8 cellular contexts compared by ENCODE assay signal in genomic region chr17:75153854-75154194, GRCh38. TPM values are rescaled to one million over a fixed set of nuclear protein-coding genes. Genes with fewer than 3 reads are reported as not detected.
A peak's percentile ranks its signal among the peaks of the same experiment; 100 is the strongest.
DNase-seq lines count a peak whose midpoint lies in the region; ATAC-seq, FAIRE-seq and TF ChIP-seq lines count a peak whose summit lies in the region.

No MANE protein-coding gene starts in this region.

- FAIRE-seq in K562 (lab: Jason Lieb, UNC), result no peak

- no peaks in the 10 kb centered on the region for H3K9me2 ChIP-seq in MM.1S (replicated peaks; ENCODE audit: insufficient read depth, low read length)

- H3K4me2 ChIP-seq in MM.1S (ENCODE audit: low read depth, low read length) (peak overlapping the region; percentile 75), K562 (ENCODE audit: insufficient read depth, low read length) (peak overlapping the region; percentile 95)

- H3K36me3 ChIP-seq in MM.1S (replicated peaks; ENCODE audit: insufficient read depth, low read length), result no peaks in the 10 kb centered on the region
- H3K36me3 ChIP-seq in K562 (ENCODE audit: control insufficient read depth, insufficient read depth, low read length), result peaks cover 22% of the 10 kb centered on the region
- no peaks in the 10 kb centered on the region for H3K36me3 ChIP-seq in right lobe of liver

- CTCF ChIA-PET in K562 (lab: Yijun Ruan, JAX; ENCODE audit: low intra/inter-chr PET ratio), result no interaction called here

- TF ChIP-seq EP300 in K562 (IDR thresholded peaks at IDR 0.05; ENCODE audit: low read length), result no peak

- H3K4me1 ChIP-seq in MM.1S (ENCODE audit: low read length), result peaks cover 15% of the 10 kb centered on the region
- peaks cover 15 to 20% of the 10 kb centered on the region in 2 experiments for H3K4me1 ChIP-seq in K562 (replicated peaks in 1 of 2; ENCODE audit: control insufficient read depth in 2 of 2, insufficient read depth in 2 of 2, low read length in 2 of 2)
- peaks cover 0 to 5% (median 0%) of the 10 kb centered on the region in 4 donors for H3K4me1 ChIP-seq in right lobe of liver

- H3K27me3 ChIP-seq in MM.1S (replicated peaks; ENCODE audit: insufficient read depth, low read length), result no peaks in the 10 kb centered on the region
- no peaks in the 10 kb centered on the region for H3K27me3 ChIP-seq in K562 (ENCODE audit: control insufficient read depth in 2 of 2, insufficient read depth in 2 of 2, low read length in 2 of 2)
- H3K27me3 ChIP-seq in right lobe of liver, result no peaks in the 10 kb centered on the region

- H3K27ac ChIP-seq in MM.1S (ENCODE audit: low read length) (no peak overlapping the region), K562 (ENCODE audit: extremely low read depth, low read depth, low read length) (peak overlapping the region; percentile 94), right lobe of liver (peak overlapping the region; percentile 38 to 78 (median 77))

- H3F3A ChIP-seq in MM.1S (ENCODE audit: insufficient read depth, low read length), result no peaks in the 10 kb centered on the region

- H3K9ac ChIP-seq in MM.1S (ENCODE audit: low read length) (peak overlapping the region; percentile 64), K562 (ENCODE audit: insufficient read depth in 1 of 2, low read depth in 2 of 2, low read length in 2 of 2) (peak overlapping the region; percentile 94 to 100)

- ATAC-seq in GM21526 (IDR thresholded peaks at IDR 0.05; ENCODE audit: low FRiP score, unreplicated experiment) (peak; percentile 6), K562 (peak; percentile 8), right lobe of liver (peak in 2 of 4 donors; percentile 5 to 6)
- ATAC-seq in stimulated activated naive CD8-positive, alpha-beta T cell treated with anti-CD3 and anti-CD28 coated beads, Interleukin-15, Interleukin-2, amounts not matched to agents 100 U/mL and 50 U/mL, for 24 hours, result peak; percentile 9

- H3K79me2 ChIP-seq in MM.1S (ENCODE audit: low read length) (peaks cover 51% of the 10 kb centered on the region), K562 (ENCODE audit: control insufficient read depth, insufficient read depth, low read length) (peaks cover 60% of the 10 kb centered on the region)

- no peak for TF ChIP-seq RAD21 in K562 (CRISPR knock-in tag; conservative IDR thresholded peaks at IDR 0.05 in 1 of 2, IDR thresholded peaks at IDR 0.05 in 1 of 2)

- no TSS peak for BruUV-seq in K562 (replicated peaks; lab: Mats Ljungman, UMichigan)

- H4K20me1 ChIP-seq in MM.1S (ENCODE audit: insufficient read depth, low read length) (no peaks in the 10 kb centered on the region), K562 (replicated peaks; ENCODE audit: control insufficient read depth, insufficient read depth, low read length) (peaks cover 11% of the 10 kb centered on the region; the same call in 1 of the 2 replicates)

- no peak for TF ChIP-seq POLR2A in K562 (conservative IDR thresholded peaks at IDR 0.05)
- no peak for TF ChIP-seq POLR2A in right lobe of liver (IDR thresholded peaks at IDR 0.05)

- H3K4me3 ChIP-seq in MM.1S (ENCODE audit: low read length) (peak overlapping the region; percentile 82), K562 (peak overlapping the region; percentile 98), right lobe of liver (peak overlapping the region; percentile 67 to 96 (median 88))

- in situ Hi-C loops in K562 (cut with MboI), result no loop called here

- H3K9me1 ChIP-seq in K562 (ENCODE audit: control insufficient read depth, insufficient read depth, low read length), result no peaks in the 10 kb centered on the region

- H3K9me3 ChIP-seq in MM.1S (replicated peaks; ENCODE audit: insufficient read depth, low read length) (no peaks in the 10 kb centered on the region), K562 (replicated peaks; ENCODE audit: control insufficient read depth, insufficient read depth, low read depth, low read length) (no peaks in the 10 kb centered on the region), right lobe of liver (no peaks in the 10 kb centered on the region)

- POLR2A ChIA-PET in K562 (lab: Yijun Ruan, JAX), result interaction anchor here (0.5 to 4.1 kb wide), 22 partner anchors 9 to 389 kb away, joined by 3 to 55 read pairs (median 5); partner anchors contain the start of genes NT5C and SUMO2

- intact Hi-C loops in K562 (cut with micrococcal nuclease) (loop anchor here (1.0 to 5.0 kb wide), 2 partner anchors 44 to 48 kb away; no protein-coding TSS in a partner anchor), right lobe of liver (cut with DNase I) (no loop called here)

- TF ChIP-seq CTCF in MM.1S (IDR thresholded peaks at IDR 0.05; ENCODE audit: low read length) (no peak), K562 (IDR thresholded peaks at IDR 0.05 in 2 of 3, conservative IDR thresholded peaks at IDR 0.05 in 1 of 3; ENCODE audit: insufficient read depth in 2 of 3, low read depth in 1 of 3, low read length in 3 of 3) (no peak), right lobe of liver (IDR thresholded peaks at IDR 0.05) (no peak)

- DNase-seq in EL, result peak; percentile 21
- DNase-seq in MM.1S, result no peak
- peak in 2 of 4 experiments; percentile 48 to 51 for DNase-seq in K562 (ENCODE audit: extremely low read depth in 1 of 4, low spot score in 3 of 4)
- peak; percentile 33 to 65 (median 55) for DNase-seq in right lobe of liver
- peak; percentile 38 for DNase-seq in stimulated activated naive CD8-positive, alpha-beta T cell treated with anti-CD3 and anti-CD28 coated beads, Interleukin-15, Interleukin-2, amounts not matched to agents 100 U/mL and 50 U/mL, for 24 hours
- DNase-seq in inferior parietal cortex (ENCODE audit: extremely low spot score), result no peak
- no peak for DNase-seq in H4 (ENCODE audit: low spot score)

- H2AFZ ChIP-seq in MM.1S (ENCODE audit: low read length) (peak overlapping the region; percentile 55), K562 (ENCODE audit: low read depth, low read length) (no peak overlapping the region; the same call in 1 of the 2 replicates)

- 0% methylated on average over 19 of the region's 27 CpGs for WGBS in K562 (ENCODE audit: insufficient coverage, low coverage, missing lambda C conversion rate)
- no CpG with 5 or more reads among the region's 27 CpGs for WGBS in right lobe of liver (ENCODE audit: insufficient coverage, low coverage, low lambda C conversion rate, missing lambda C conversion rate)

RNA-seq across cellular contexts. Expression of gene JPT1, which starts 0.5 kb away (rescaled TPM):
- 60.0 and 81.0 TPM in 2 replicates for total RNA-seq in K562 (2011; cell fraction: chromatin; rRNA removed; ENCODE audit: low replicate concordance)
- total RNA-seq in K562 (2011; cell fraction: nucleolus; rRNA removed), result 77.1 and 90.4 TPM in 2 replicates
- total RNA-seq in K562 (2011; cell fraction: nucleoplasm; rRNA removed), result 68.9 and 75.0 TPM in 2 replicates
- total RNA-seq in K562 (2014; rRNA removed) (131 and 132 TPM in 2 replicates), K562 (2014; rRNA removed; fragmentation: Illumina TruSeq; extraction: Trizol) (168 and 185 TPM in 2 replicates), K562 (2015; rRNA removed; fragmentation: Illumina TruSeq; extraction: Trizol) (290 and 292 TPM in 2 replicates), K562 (2021) (243 and 245 TPM in 2 replicates), right lobe of liver (10 to 100 TPM; 16.7 to 57.8 (median 29.5) TPM)
- polyA plus RNA-seq in K562 (2011; rRNA removed) (54.0 and 56.7 TPM in 2 replicates), K562 (2014; fragmentation: Illumina TruSeq; extraction: Trizol) (276 and 277 TPM in 2 replicates), K562 (2014; fragmentation: Nextera tagmentation; extraction: Ambion mirVana) (10 to 100 TPM; 67.8 to 77.7 TPM), K562 (2014; rRNA removed) (144 and 237 TPM in 2 replicates)
- polyA plus RNA-seq in K562 (2011; cell fraction: cytosol; rRNA removed), result 112 and 122 TPM in 2 replicates
- polyA plus RNA-seq in K562 (2011; cell fraction: nucleus; rRNA removed), result 68.8 and 82.6 TPM in 2 replicates
- 165 and 353 TPM in 2 replicates for polyA plus RNA-seq in K562 (2012)
- polyA minus RNA-seq in K562 (2011; rRNA and poly(A)+ RNA removed), result 46.8 and 55.1 TPM in 2 replicates
- 131 and 146 TPM in 2 replicates for polyA minus RNA-seq in K562 (2011; cell fraction: cytosol; rRNA and poly(A)+ RNA removed)
- polyA minus RNA-seq in K562 (2011; cell fraction: nucleus; rRNA and poly(A)+ RNA removed), result 35.1 and 49.8 TPM in 2 replicates
- 324 and 466 TPM in 2 replicates for total RNA-seq in H4 (2014; rRNA removed; shearing (Covaris generic))

RNA-seq across cellular contexts. Expression of gene NT5C, which starts 22.3 kb away (rescaled TPM):
- 23.9 and 63.5 TPM in 2 replicates for total RNA-seq in K562 (2011; cell fraction: chromatin; rRNA removed; ENCODE audit: low replicate concordance)
- total RNA-seq in K562 (2011; cell fraction: nucleolus; rRNA removed), result 83.5 and 103 TPM in 2 replicates
- 34.3 and 56.2 TPM in 2 replicates for total RNA-seq in K562 (2011; cell fraction: nucleoplasm; rRNA removed)
- total RNA-seq in K562 (2014; rRNA removed) (150 and 205 TPM in 2 replicates), K562 (2014; rRNA removed; fragmentation: Illumina TruSeq; extraction: Trizol) (21.5 and 31.6 TPM in 2 replicates), K562 (2015; rRNA removed; fragmentation: Illumina TruSeq; extraction: Trizol) (55.3 and 56.6 TPM in 2 replicates), K562 (2021) (94.3 and 95.0 TPM in 2 replicates), right lobe of liver (10 to 100 TPM; 10.5 to 35.1 (median 12.6) TPM)
- polyA plus RNA-seq in K562 (2011; rRNA removed) (45.0 and 55.6 TPM in 2 replicates), K562 (2014; fragmentation: Illumina TruSeq; extraction: Trizol) (31.0 and 40.2 TPM in 2 replicates), K562 (2014; fragmentation: Nextera tagmentation; extraction: Ambion mirVana) (1 to 10 TPM; 2.9 to 5.0 TPM), K562 (2014; rRNA removed) (167 and 175 TPM in 2 replicates)
- polyA plus RNA-seq in K562 (2011; cell fraction: cytosol; rRNA removed), result 71.8 and 135 TPM in 2 replicates
- 170 and 227 TPM in 2 replicates for polyA plus RNA-seq in K562 (2011; cell fraction: nucleus; rRNA removed)
- polyA plus RNA-seq in K562 (2012), result 54.2 and 75.4 TPM in 2 replicates
- 6.2 and 7.8 TPM in 2 replicates for polyA minus RNA-seq in K562 (2011; rRNA and poly(A)+ RNA removed)
- 10.3 and 17.4 TPM in 2 replicates for polyA minus RNA-seq in K562 (2011; cell fraction: cytosol; rRNA and poly(A)+ RNA removed)
- polyA minus RNA-seq in K562 (2011; cell fraction: nucleus; rRNA and poly(A)+ RNA removed), result 41.6 and 46.9 TPM in 2 replicates
- 122 and 134 TPM in 2 replicates for total RNA-seq in H4 (2014; rRNA removed; shearing (Covaris generic))

RNA-seq across cellular contexts. Expression of gene SUMO2, which starts 28.9 kb away (rescaled TPM):
- 15.8 and 22.4 TPM in 2 replicates for total RNA-seq in K562 (2011; cell fraction: chromatin; rRNA removed; ENCODE audit: low replicate concordance)
- total RNA-seq in K562 (2011; cell fraction: nucleolus; rRNA removed), result 14.9 and 18.3 TPM in 2 replicates
- total RNA-seq in K562 (2011; cell fraction: nucleoplasm; rRNA removed), result 30.7 and 43.9 TPM in 2 replicates
- total RNA-seq in K562 (2014; rRNA removed), result 170 and 203 TPM in 2 replicates
- 379 and 441 TPM in 2 replicates for total RNA-seq in K562 (2014; rRNA removed; fragmentation: Illumina TruSeq; extraction: Trizol)
- 361 and 419 TPM in 2 replicates for total RNA-seq in K562 (2015; rRNA removed; fragmentation: Illumina TruSeq; extraction: Trizol)
- 511 and 520 TPM in 2 replicates for total RNA-seq in K562 (2021)
- polyA plus RNA-seq in K562 (2011; rRNA removed), result 414 and 505 TPM in 2 replicates
- polyA plus RNA-seq in K562 (2011; cell fraction: cytosol; rRNA removed), result 43.5 and 104 TPM in 2 replicates
- polyA plus RNA-seq in K562 (2011; cell fraction: nucleus; rRNA removed), result 60.3 and 118 TPM in 2 replicates
- polyA plus RNA-seq in K562 (2012), result 290 and 393 TPM in 2 replicates
- 233 and 262 TPM in 2 replicates for polyA plus RNA-seq in K562 (2014; fragmentation: Illumina TruSeq; extraction: Trizol)
- polyA plus RNA-seq in K562 (2014; fragmentation: Nextera tagmentation; extraction: Ambion mirVana), result 100 to 1,000 TPM; 570 to 733 TPM
- 157 and 222 TPM in 2 replicates for polyA plus RNA-seq in K562 (2014; rRNA removed)
- 133 and 157 TPM in 2 replicates for polyA minus RNA-seq in K562 (2011; rRNA and poly(A)+ RNA removed)
- 208 and 214 TPM in 2 replicates for polyA minus RNA-seq in K562 (2011; cell fraction: cytosol; rRNA and poly(A)+ RNA removed)
- 9.2 and 28.8 TPM in 2 replicates for polyA minus RNA-seq in K562 (2011; cell fraction: nucleus; rRNA and poly(A)+ RNA removed)
- total RNA-seq in right lobe of liver, result 100 to 1,000 TPM in 3 of 6 experiments, 10 to 100 TPM in 3; 23.6 to 120 (median 108) TPM
- 160 and 193 TPM in 2 replicates for total RNA-seq in H4 (2014; rRNA removed; shearing (Covaris generic))

RNA-seq across cellular contexts. Expression of gene ARMC7, which starts 44.1 kb away (rescaled TPM):
- total RNA-seq in K562 (2011; cell fraction: chromatin; rRNA removed; ENCODE audit: low replicate concordance), result 16.9 and 36.5 TPM in 2 replicates
- 20.5 and 25.8 TPM in 2 replicates for total RNA-seq in K562 (2011; cell fraction: nucleolus; rRNA removed)
- total RNA-seq in K562 (2011; cell fraction: nucleoplasm; rRNA removed), result 16.9 and 19.5 TPM in 2 replicates
- total RNA-seq in K562 (2014; rRNA removed) (5.9 and 10.2 TPM in 2 replicates), K562 (2014; rRNA removed; fragmentation: Illumina TruSeq; extraction: Trizol) (4.1 and 5.1 TPM in 2 replicates), K562 (2015; rRNA removed; fragmentation: Illumina TruSeq; extraction: Trizol) (9.5 and 10.1 TPM in 2 replicates), K562 (2021) (15.2 TPM in 2 replicates), right lobe of liver (1 to 10 TPM; 4.7 to 6.3 (median 5.3) TPM)
- polyA plus RNA-seq in K562 (2011; rRNA removed) (3.9 and 8.0 TPM in 2 replicates), K562 (2014; fragmentation: Illumina TruSeq; extraction: Trizol) (8.7 and 12.7 TPM in 2 replicates), K562 (2014; fragmentation: Nextera tagmentation; extraction: Ambion mirVana) (1 to 10 TPM; 1.4 to 2.8 TPM), K562 (2014; rRNA removed) (5.9 and 8.9 TPM in 2 replicates)
- 9.1 and 13.1 TPM in 2 replicates for polyA plus RNA-seq in K562 (2011; cell fraction: cytosol; rRNA removed)
- polyA plus RNA-seq in K562 (2011; cell fraction: nucleus; rRNA removed), result 8.4 and 8.7 TPM in 2 replicates
- polyA plus RNA-seq in K562 (2012), result 15.4 and 16.8 TPM in 2 replicates
- polyA minus RNA-seq in K562 (2011; rRNA and poly(A)+ RNA removed), result 8.0 and 8.3 TPM in 2 replicates
- 8.3 and 9.9 TPM in 2 replicates for polyA minus RNA-seq in K562 (2011; cell fraction: cytosol; rRNA and poly(A)+ RNA removed)
- 6.9 and 11.7 TPM in 2 replicates for polyA minus RNA-seq in K562 (2011; cell fraction: nucleus; rRNA and poly(A)+ RNA removed)
- 4.0 and 5.2 TPM in 2 replicates for total RNA-seq in H4 (2014; rRNA removed; shearing (Covaris generic))

RNA-seq across cellular contexts. Expression of gene NUP85, which starts 51.7 kb away (rescaled TPM):
- 303 and 492 TPM in 2 replicates for total RNA-seq in K562 (2011; cell fraction: chromatin; rRNA removed; ENCODE audit: low replicate concordance)
- total RNA-seq in K562 (2011; cell fraction: nucleolus; rRNA removed), result 243 and 287 TPM in 2 replicates
- 239 and 282 TPM in 2 replicates for total RNA-seq in K562 (2011; cell fraction: nucleoplasm; rRNA removed)
- 50.2 and 52.4 TPM in 2 replicates for total RNA-seq in K562 (2014; rRNA removed)
- total RNA-seq in K562 (2014; rRNA removed; fragmentation: Illumina TruSeq; extraction: Trizol), result 99.8 and 115 TPM in 2 replicates
- 77.1 and 81.2 TPM in 2 replicates for total RNA-seq in K562 (2015; rRNA removed; fragmentation: Illumina TruSeq; extraction: Trizol)
- 121 and 127 TPM in 2 replicates for total RNA-seq in K562 (2021)
- polyA plus RNA-seq in K562 (2011; rRNA removed), result 128 and 135 TPM in 2 replicates
- 184 and 192 TPM in 2 replicates for polyA plus RNA-seq in K562 (2011; cell fraction: cytosol; rRNA removed)
- 521 and 638 TPM in 2 replicates for polyA plus RNA-seq in K562 (2011; cell fraction: nucleus; rRNA removed)
- 56.6 and 88.3 TPM in 2 replicates for polyA plus RNA-seq in K562 (2012)
- polyA plus RNA-seq in K562 (2014; fragmentation: Illumina TruSeq; extraction: Trizol), result 82.2 and 83.7 TPM in 2 replicates
- 100 to 1,000 TPM; 156 to 177 TPM for polyA plus RNA-seq in K562 (2014; fragmentation: Nextera tagmentation; extraction: Ambion mirVana)
- polyA plus RNA-seq in K562 (2014; rRNA removed), result 110 and 116 TPM in 2 replicates
- polyA minus RNA-seq in K562 (2011; rRNA and poly(A)+ RNA removed), result 62.4 and 87.2 TPM in 2 replicates
- 45.2 and 54.1 TPM in 2 replicates for polyA minus RNA-seq in K562 (2011; cell fraction: cytosol; rRNA and poly(A)+ RNA removed)
- 79.4 and 108 TPM in 2 replicates for polyA minus RNA-seq in K562 (2011; cell fraction: nucleus; rRNA and poly(A)+ RNA removed)
- total RNA-seq in right lobe of liver, result 10 to 100 TPM; 15.3 to 32.8 (median 25.9) TPM
- 59.3 and 71.5 TPM in 2 replicates for total RNA-seq in H4 (2014; rRNA removed; shearing (Covaris generic))

Comparison
In these comparisons a context has a peak if more than half of its experiments do, and no peak if none do; other contexts are left out.
1. DNase-seq: peak in EL (single experiment), right lobe of liver (3 of 3) and stimulated activated naive CD8-positive, alpha-beta T cell treated with anti-CD3 and anti-CD28 coated beads, Interleukin-15, Interleukin-2, amounts not matched to agents 100 U/mL and 50 U/mL, for 24 hours (single experiment); none in MM.1S (single experiment), inferior parietal cortex (single experiment) and H4 (single experiment).
2. Peak in every context shown above with its lines, with median percentiles within 50 percentile points of each other: H3K4me3 ChIP-seq.